Comparison of ENCODE assay signal across 7 cellular contexts in the genomic region with DNA sequence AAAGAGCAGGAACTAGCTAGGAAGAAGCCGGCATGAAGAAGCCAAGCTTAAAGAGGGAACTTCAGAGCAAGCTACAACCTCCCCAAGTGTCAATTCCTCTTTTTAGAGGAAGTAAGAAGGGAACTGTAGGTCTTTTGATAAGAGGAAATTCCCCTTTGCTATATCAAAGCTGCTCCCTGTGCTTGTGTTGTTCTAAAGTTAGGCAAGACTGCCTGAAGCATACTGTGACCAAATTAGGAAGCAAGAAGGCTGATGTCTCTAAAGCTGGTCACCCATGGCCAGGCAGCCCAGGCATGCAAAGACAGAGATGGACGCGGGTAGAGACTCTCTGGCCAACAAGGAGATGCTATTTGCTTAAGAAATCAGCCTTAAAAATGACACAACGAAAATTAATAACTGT.
DNase-seq lines count a peak whose midpoint lies in the region; ATAC-seq and TF ChIP-seq lines count a peak whose summit lies in the region.

No MANE protein-coding gene starts in this region.

- peaks cover 92% of the 10 kb centered on the region for H3K4me1 Mint-ChIP-seq in HFFc6 (ENCODE audit: low read depth)

- H3K4me3 ChIP-seq in OCI-LY3 (ENCODE audit: low read length) (peak overlapping the region; percentile 66), muscle layer of colon (ENCODE audit: low read depth in 1 of 2, low read length in 2 of 2) (peak overlapping the region; percentile 47 to 64)

- H3K9ac ChIP-seq in OCI-LY3 (ENCODE audit: low read length), result peak overlapping the region; percentile 83
- peak overlapping the region; percentile 82 for H3K9ac ChIP-seq in muscle layer of colon (ENCODE audit: low read length)

- no peaks in the 10 kb centered on the region for H4K20me1 ChIP-seq in OCI-LY3 (ENCODE audit: insufficient read depth, low read length)

- H3K27ac ChIP-seq in OCI-LY3 (ENCODE audit: low read length), result peak overlapping the region; percentile 94
- peak overlapping the region; percentile 97 for H3K27ac ChIP-seq in muscle layer of colon (ENCODE audit: low read depth, low read length)

- H3K36me3 Mint-ChIP-seq in HFFc6 (ENCODE audit: low read depth), result peaks cover 21% of the 10 kb centered on the region

- DNase-seq in HFFc6 (peak; percentile 57), dermis blood vessel endothelial cell (peak; percentile 34), NCI-H2227 treated with DMSO at 0.1 percent for 48 hours (lab: John Stamatoyannopoulos, UW) (no peak), NCI-H2196 treated with DMSO at 0.1 percent for 48 hours (lab: John Stamatoyannopoulos, UW; ENCODE audit: unreplicated experiment) (no peak)

- H3K27ac Mint-ChIP-seq in HFFc6, result peak overlapping the region; percentile 89

- no peak overlapping the region for H2AFZ ChIP-seq in OCI-LY3 (ENCODE audit: low read depth, low read length)

- peak overlapping the region; percentile 86 for H3K4me2 ChIP-seq in OCI-LY3 (ENCODE audit: low read length)

- peaks cover 41% of the 10 kb centered on the region for H3K79me2 ChIP-seq in OCI-LY3 (ENCODE audit: low read length)

- H3K36me3 ChIP-seq in OCI-LY3 (replicated peaks; ENCODE audit: low read depth, low read length), result peaks cover 24% of the 10 kb centered on the region
- H3K36me3 ChIP-seq in muscle layer of colon (ENCODE audit: insufficient read depth, low read length), result peaks cover 6% of the 10 kb centered on the region

- H3K4me3 Mint-ChIP-seq in HFFc6, result peak overlapping the region; percentile 89

- H3K9me3 ChIP-seq in OCI-LY3 (ENCODE audit: insufficient read depth, low read length), result no peaks in the 10 kb centered on the region
- no peaks in the 10 kb centered on the region for H3K9me3 ChIP-seq in muscle layer of colon (ENCODE audit: low read length)

- no peaks in the 10 kb centered on the region for H3K27me3 ChIP-seq in OCI-LY3 (ENCODE audit: low read depth, low read length)
- H3K27me3 ChIP-seq in muscle layer of colon (ENCODE audit: control insufficient read depth in 1 of 2, insufficient read depth in 2 of 2, low read length in 2 of 2), result no peaks in the 10 kb centered on the region

- H3K4me1 ChIP-seq in OCI-LY3 (ENCODE audit: low read length), result peaks cover 89% of the 10 kb centered on the region
- peaks cover 100% of the 10 kb centered on the region for H3K4me1 ChIP-seq in muscle layer of colon (ENCODE audit: insufficient read depth, low read length)

- peak; percentile 62 for ATAC-seq in GM18502 (IDR thresholded peaks at IDR 0.05; ENCODE audit: poor library complexity, unreplicated experiment)

- TF ChIP-seq CTCF in HFFc6 (IDR thresholded peaks at IDR 0.05) (no peak), OCI-LY3 (IDR thresholded peaks at IDR 0.05; ENCODE audit: low read depth, low read length) (no peak)

- peaks cover 4% of the 10 kb centered on the region for H3K27me3 Mint-ChIP-seq in HFFc6 (ENCODE audit: insufficient read depth)

- no peaks in the 10 kb centered on the region for H3K9me3 Mint-ChIP-seq in HFFc6

Comparison
In these comparisons a context has a peak if more than half of its experiments do, and no peak if none do; other contexts are left out.
1. DNase-seq: peak in HFFc6 (single experiment) and dermis blood vessel endothelial cell (single experiment); none in NCI-H2227 treated with DMSO at 0.1 percent for 48 hours (single experiment) and NCI-H2196 treated with DMSO at 0.1 percent for 48 hours (single experiment).